18 cellular contexts compared by ENCODE assay signal in the genomic region with DNA sequence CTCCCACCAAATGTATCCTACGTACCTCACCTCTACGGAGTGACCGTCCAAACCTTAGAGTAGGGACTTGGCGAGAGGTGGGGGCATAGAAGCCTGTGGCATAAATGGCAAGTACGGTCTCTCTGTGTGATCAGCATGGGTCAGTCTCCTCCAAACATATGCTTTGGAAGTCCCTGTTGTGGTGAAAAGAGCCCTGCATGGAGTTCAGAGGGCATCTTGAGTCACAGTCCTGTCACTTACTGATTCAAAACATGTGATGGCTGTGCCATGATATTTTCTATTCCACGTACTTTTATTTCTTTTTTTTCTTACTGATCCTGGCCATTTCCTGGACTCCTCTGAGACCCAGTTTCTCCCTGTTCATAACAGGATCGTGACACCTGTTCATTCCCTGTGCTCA.
DNase-seq lines count a peak whose midpoint lies in the region; ATAC-seq and TF ChIP-seq lines count a peak whose summit lies in the region.
"Had no signal": no experiment of that assay in that cellular context is flagged by ENCODE, and none has a peak within 500 bp of the region (broad histone marks: within the 10 kb centered on the region; RNA-seq: fewer than 3 reads in every experiment).

No MANE protein-coding gene starts in this region.

- H3K4me1 ChIP-seq in BLaER1 (peaks cover 11% of the 10 kb centered on the region), SJCRH30 (peaks cover 19% of the 10 kb centered on the region)
- H3K4me1 ChIP-seq in CD8-positive, alpha-beta T cell (ENCODE audit: insufficient read depth, low read length): peaks cover 57% of the 10 kb centered on the region
- H3K4me1 ChIP-seq: esophagus muscularis mucosa, thyroid gland had no signal

- H3K36me3 Mint-ChIP-seq in CD8-positive, alpha-beta T cell: no peaks in the 10 kb centered on the region
- no peaks in the 10 kb centered on the region for H3K36me3 Mint-ChIP-seq in activated CD8-positive, alpha-beta memory T cell treated with anti-CD3 and anti-CD28 coated beads, Interleukin-2, amount 10 ng/mL, durations not matched to agents 7 days and 5 days

- H3K9ac ChIP-seq in BLaER1: no peak overlapping the region

- H3K27ac ChIP-seq in BLaER1 (no peak overlapping the region), SJCRH30 (peak overlapping the region; percentile 15; the same call in 1 of the 2 replicates)
- peak overlapping the region; percentile 16 for H3K27ac ChIP-seq in CD8-positive, alpha-beta T cell (ENCODE audit: low read depth, low read length)
- H3K27ac ChIP-seq: esophagus muscularis mucosa, RWPE1, thyroid gland had no signal

- POLR2A ChIA-PET in CD8-positive, alpha-beta T cell (lab: Charles Lee): interaction anchor here (1.0 to 5.7 kb wide), 3 partner anchors 11 to 159 kb away, joined by 3 to 65 read pairs (median 4); no protein-coding TSS in a partner anchor

- no peaks in the 10 kb centered on the region for H4K20me1 ChIP-seq in BLaER1

- peak overlapping the region; percentile 17; the same call in 1 of the 2 replicates for H3K4me2 ChIP-seq in BLaER1

- H3K36me3 ChIP-seq in BLaER1: no peaks in the 10 kb centered on the region
- H3K36me3 ChIP-seq in CD8-positive, alpha-beta T cell (ENCODE audit: insufficient read depth, low read length): no peaks in the 10 kb centered on the region
- no peaks in the 10 kb centered on the region for H3K36me3 ChIP-seq in SJCRH30
- H3K36me3 ChIP-seq: esophagus muscularis mucosa, thyroid gland had no signal

- no peak for TF ChIP-seq CTCF in CD8-positive, alpha-beta T cell (IDR thresholded peaks at IDR 0.05)
- TF ChIP-seq CTCF in foreskin fibroblast (IDR thresholded peaks at IDR 0.05; ENCODE audit: low read depth, low read length): no peak

- H3K27me3 Mint-ChIP-seq in CD8-positive, alpha-beta T cell (ENCODE audit: low read depth): no peaks in the 10 kb centered on the region
- H3K27me3 Mint-ChIP-seq in activated CD8-positive, alpha-beta memory T cell treated with anti-CD3 and anti-CD28 coated beads, Interleukin-2, amount 10 ng/mL, durations not matched to agents 7 days and 5 days: no peaks in the 10 kb centered on the region

- H3K4me3 Mint-ChIP-seq in CD8-positive, alpha-beta T cell: peak overlapping the region; percentile 60
- H3K4me3 Mint-ChIP-seq in activated CD8-positive, alpha-beta memory T cell treated with anti-CD3 and anti-CD28 coated beads, Interleukin-2, amount 10 ng/mL, durations not matched to agents 7 days and 5 days: no peak overlapping the region

- H3K27me3 ChIP-seq in BLaER1 (no peaks in the 10 kb centered on the region), SJCRH30 (no peaks in the 10 kb centered on the region)
- H3K27me3 ChIP-seq in CD8-positive, alpha-beta T cell (ENCODE audit: insufficient read depth, low read length): no peaks in the 10 kb centered on the region
- H3K27me3 ChIP-seq: esophagus muscularis mucosa, thyroid gland had no signal

- ATAC-seq in CD8-positive, alpha-beta T cell: no peak
- ATAC-seq in activated CD8-positive, alpha-beta memory T cell treated with anti-CD3 and anti-CD28 coated beads, Interleukin-2, amount 10 ng/mL, durations not matched to agents 7 days and 5 days: no peak
- ATAC-seq in left cardiac atrium: no peak

- CTCF ChIA-PET in CD8-positive, alpha-beta T cell (lab: Charles Lee): interaction anchor here (1.4 to 1.6 kb wide), 2 partner anchors 9 to 82 kb away, joined by 4 to 8 read pairs; no protein-coding TSS in a partner anchor
- CTCF ChIA-PET in activated CD8-positive, alpha-beta memory T cell treated with anti-CD3 and anti-CD28 coated beads, Interleukin-2, amount 10 ng/mL, durations not matched to agents 7 days and 5 days (lab: Charles Lee): interaction anchor here (1.3 to 1.8 kb wide), 2 partner anchors 7 to 22 kb away, joined by 4 read pairs; no protein-coding TSS in a partner anchor

- H3K4me3 ChIP-seq in BLaER1 (no peak overlapping the region), SJCRH30 (peak overlapping the region; percentile 13; the same call in 1 of the 2 replicates), foreskin fibroblast (ENCODE audit: low read depth in 1 of 2, low read length in 2 of 2) (no peak overlapping the region)
- H3K4me3 ChIP-seq in CD8-positive, alpha-beta T cell (ENCODE audit: low read depth, low read length): no peak overlapping the region
- H3K4me3 ChIP-seq: esophagus muscularis mucosa, thyroid gland had no signal

- intact Hi-C loops in CD8-positive, alpha-beta T cell (cut with DNase I, micrococcal nuclease): loop anchor here (1.0 to 10.0 kb wide), 2 partner anchors 9 to 216 kb away; partner anchors contain the start of gene MCM9 (in 1 of the 2)
- intact Hi-C loops in left cardiac atrium (cut with DNase I): no loop called here

- H3K9me3 ChIP-seq in BLaER1: peaks cover 7% of the 10 kb centered on the region; the same call in 1 of the 2 replicates
- H3K9me3 ChIP-seq in CD8-positive, alpha-beta T cell (ENCODE audit: low read length): no peaks in the 10 kb centered on the region
- H3K9me3 ChIP-seq in SJCRH30 (replicated peaks): no peaks in the 10 kb centered on the region
- H3K9me3 ChIP-seq: esophagus muscularis mucosa, thyroid gland had no signal

- DNase-seq in CD8-positive, alpha-beta T cell: no peak
- DNase-seq in SJCRH30 (no peak), foreskin fibroblast (peak; percentile 62 to 73), LoVo (ENCODE audit: low spot score) (no peak), AG08395 (ENCODE audit: low spot score) (no peak), left cardiac atrium (no peak)
- no peak for DNase-seq in activated CD8-positive, alpha-beta memory T cell treated with anti-CD3 and anti-CD28 coated beads, Interleukin-2, amount 10 ng/mL, durations not matched to agents 7 days and 5 days
- DNase-seq: amygdala; GF-D8; NCI-H1436; posterior cingulate gyrus; small intestine; stimulated activated CD4-positive, alpha-beta T cell treated with anti-CD3 and anti-CD28 coated beads, Interleukin-4, amount 100 ng/mL, for 4 hours; stimulated activated CD8-positive, alpha-beta memory T cell treated with anti-CD3 and anti-CD28 coated beads, Interleukin-4, amount 100 ng/mL, for 48 hours; thyroid gland had no signal

- peaks cover 59% of the 10 kb centered on the region for H3K4me1 Mint-ChIP-seq in CD8-positive, alpha-beta T cell (ENCODE audit: low read depth)
- H3K4me1 Mint-ChIP-seq in activated CD8-positive, alpha-beta memory T cell treated with anti-CD3 and anti-CD28 coated beads, Interleukin-2, amount 10 ng/mL, durations not matched to agents 7 days and 5 days: peaks cover 30% of the 10 kb centered on the region

- H3K9me3 Mint-ChIP-seq in CD8-positive, alpha-beta T cell: no peaks in the 10 kb centered on the region
- no peaks in the 10 kb centered on the region for H3K9me3 Mint-ChIP-seq in activated CD8-positive, alpha-beta memory T cell treated with anti-CD3 and anti-CD28 coated beads, Interleukin-2, amount 10 ng/mL, durations not matched to agents 7 days and 5 days (ENCODE audit: low read depth)

- peak overlapping the region; percentile 95 for H3K27ac Mint-ChIP-seq in CD8-positive, alpha-beta T cell
- no peak overlapping the region for H3K27ac Mint-ChIP-seq in activated CD8-positive, alpha-beta memory T cell treated with anti-CD3 and anti-CD28 coated beads, Interleukin-2, amount 10 ng/mL, durations not matched to agents 7 days and 5 days

Comparison
In these comparisons a context has a peak if more than half of its experiments do, and no peak if none do; other contexts are left out.
1. DNase-seq: peak in foreskin fibroblast (2 of 2); none in CD8-positive, alpha-beta T cell (0 of 7), SJCRH30 (0 of 2), activated CD8-positive, alpha-beta memory T cell treated with anti-CD3 and anti-CD28 coated beads, Interleukin-2, amount 10 ng/mL, durations not matched to agents 7 days and 5 days (single experiment), LoVo (single experiment), AG08395 (single experiment) and left cardiac atrium (single experiment).
2. intact Hi-C loops: an anchor here in CD8-positive, alpha-beta T cell (1.0 to 10.0 kb wide); none called in left cardiac atrium.